In genomic region chr17:6583411-6583810, GRCh38 we compare ENCODE assay signal across 37 cellular contexts.
"Had no signal": no experiment of that assay in that cellular context is flagged by ENCODE, and none has a peak within 500 bp of the region (broad histone marks: within the 10 kb centered on the region; RNA-seq: fewer than 3 reads in every experiment).

No MANE protein-coding gene starts in this region.

- H3K27me3 ChIP-seq: ascending aorta, cardiac muscle cell had no signal

- H3K4me3 Mint-ChIP-seq: activated B cell treated with CpG ODN at 0.5 μM for 24 hours; activated CD4-positive, alpha-beta memory T cell treated with anti-CD3 and anti-CD28 coated beads for 36 hours; activated CD4-positive, alpha-beta T cell treated with anti-CD3 and anti-CD28 coated beads, Interleukin-2, amount 10 ng/mL, durations not matched to agents 24 days and 14 days; activated CD8-positive, alpha-beta T cell treated with anti-CD3 and anti-CD28 coated beads for 36 hours; activated naive CD4-positive, alpha-beta T cell treated with anti-CD3 and anti-CD28 coated beads for 36 hours; activated naive CD8-positive, alpha-beta T cell treated with anti-CD3 and anti-CD28 coated beads, Interleukin-2, amount 10 ng/mL, durations not matched to agents 7 days and 5 days; activated naive CD8-positive, alpha-beta T cell treated with anti-CD3 and anti-CD28 coated beads, Interleukin-2, amount 50 U/mL, for 24 hours; activated T-cell treated with anti-CD3 and anti-CD28 coated beads, Interleukin-2, amount 50 U/mL, for 4 hours; activated T-cell treated with anti-CD3 and anti-CD28 coated beads, Interleukin-2, amount 50 U/mL, for 72 hours; activated T-helper 1 cell treated with anti-CD3 and anti-CD28 coated beads, Interleukin-12 subunit alpha, Interleukin-12 subunit beta, Interleukin-2, Interleukin-4 antibody, amounts not matched to agents 30 ng/mL and 10 ng/mL and 1 ng/mL, durations not matched to agents 14 hours and 24 hours and 36 hours; activated T-helper 17 cell treated with anti-CD3 and anti-CD28 coated beads, Interleukin-2, amount 50 U/mL, for 72 hours; brain; central memory CD8-positive, alpha-beta T cell; T-helper 1 cell treated with Interleukin-12 subunit alpha and Interleukin-12 subunit beta and Interleukin-4 antibody, amounts not matched to agents 30 μg/mL and 1 μg/mL, for 36 hours; T-helper 2 cell treated with Interferon-gamma antibody and Interleukin-4, amounts not matched to agents 5 μg/mL and 100 μg/mL, for 36 hours had no signal

- H3K4me3 ChIP-seq: ascending aorta, cardiac muscle cell had no signal

- H3K27ac Mint-ChIP-seq: activated B cell treated with CpG ODN at 0.5 μM for 24 hours; activated CD4-positive, alpha-beta memory T cell treated with anti-CD3 and anti-CD28 coated beads for 36 hours; activated CD4-positive, alpha-beta T cell treated with anti-CD3 and anti-CD28 coated beads, Interleukin-2, amount 10 ng/mL, durations not matched to agents 24 days and 14 days; activated CD8-positive, alpha-beta T cell treated with anti-CD3 and anti-CD28 coated beads for 36 hours; activated naive CD4-positive, alpha-beta T cell treated with anti-CD3 and anti-CD28 coated beads for 36 hours; activated naive CD4-positive, alpha-beta T cell treated with anti-CD3 and anti-CD28 coated beads, Interleukin-2, amount 50 U/mL, for 72 hours; activated naive CD8-positive, alpha-beta T cell treated with anti-CD3 and anti-CD28 coated beads, Interleukin-2, amount 10 ng/mL, durations not matched to agents 7 days and 5 days; activated naive CD8-positive, alpha-beta T cell treated with anti-CD3 and anti-CD28 coated beads, Interleukin-2, amount 50 U/mL, for 24 hours; activated T-cell treated with anti-CD3 and anti-CD28 coated beads, Interleukin-2, amount 50 U/mL, for 72 hours; activated T-helper 1 cell treated with anti-CD3 and anti-CD28 coated beads, Interleukin-12 subunit alpha, Interleukin-12 subunit beta, Interleukin-2, Interleukin-4 antibody, amounts not matched to agents 30 ng/mL and 10 ng/mL and 1 ng/mL, durations not matched to agents 14 hours and 24 hours and 36 hours; activated T-helper 17 cell treated with anti-CD3 and anti-CD28 coated beads, Interleukin-2, amount 50 U/mL, for 72 hours; brain; T-helper 1 cell treated with Interleukin-12 subunit alpha and Interleukin-12 subunit beta and Interleukin-4 antibody, amounts not matched to agents 30 μg/mL and 1 μg/mL, for 36 hours; T-helper 2 cell treated with Interferon-gamma antibody and Interleukin-4, amounts not matched to agents 5 μg/mL and 100 μg/mL, for 36 hours had no signal

- H3K4me1 ChIP-seq: ascending aorta had no signal

- DNase-seq: activated B cell treated with CpG ODN at 0.5 μM for 24 hours; activated CD4-positive, alpha-beta memory T cell treated with anti-CD3 and anti-CD28 coated beads for 36 hours; activated CD4-positive, alpha-beta T cell treated with anti-CD3 and anti-CD28 coated beads for 4 hours; activated CD4-positive, alpha-beta T cell treated with anti-CD3 and anti-CD28 coated beads, Interleukin-2, amount 10 ng/mL, durations not matched to agents 24 days and 14 days; activated CD4-positive, alpha-beta T cell treated with anti-CD3 and anti-CD28 coated beads, Interleukin-2, amount 50 U/mL, for 1 hour; activated CD4-positive, alpha-beta T cell treated with anti-CD3 and anti-CD28 coated beads, Interleukin-2, amount 50 U/mL, for 4 hours; activated CD4-positive, CD25-positive, alpha-beta regulatory T cell treated with anti-CD3 and anti-CD28 coated beads, Interleukin-2, amount 50 U/mL, for 72 hours; activated CD8-positive, alpha-beta memory T cell treated with anti-CD3 and anti-CD28 coated beads, Interleukin-2, amount 50 U/mL, for 4 hours; activated CD8-positive, alpha-beta T cell treated with anti-CD3 and anti-CD28 coated beads for 36 hours; activated effector memory CD4-positive, alpha-beta T cell treated with anti-CD3 and anti-CD28 coated beads, Interleukin-2, amount 50 U/mL, for 16 hours; activated gamma-delta T cell treated with Interleukin-2 at 50 U/mL for 16 hours; activated naive CD4-positive, alpha-beta T cell; activated naive CD4-positive, alpha-beta T cell treated with anti-CD3 and anti-CD28 coated beads for 36 hours; activated naive CD4-positive, alpha-beta T cell treated with anti-CD3 and anti-CD28 coated beads, Interleukin-2, amount 50 U/mL, for 16 hours; activated naive CD8-positive, alpha-beta T cell treated with anti-CD3 and anti-CD28 coated beads, Interleukin-2, amount 10 ng/mL, durations not matched to agents 7 days and 5 days; activated naive CD8-positive, alpha-beta T cell treated with anti-CD3 and anti-CD28 coated beads, Interleukin-2, amount 50 U/mL, for 24 hours; activated T-cell treated with anti-CD3 and anti-CD28 coated beads for 4 hours; activated T-cell treated with anti-CD3 and anti-CD28 coated beads, Interleukin-2, amount 50 U/mL, for 1 hour; activated T-cell treated with anti-CD3 and anti-CD28 coated beads, Interleukin-2, amount 50 U/mL, for 4 hours; activated T-cell treated with anti-CD3 and anti-CD28 coated beads, Interleukin-2, amount 50 U/mL, for 72 hours; amygdala; anterior cingulate cortex; caudate nucleus; cerebellar nuclear complex; T-helper 1 cell; T-helper 2 cell; T-helper 9 cell had no signal

- H3K27me3 Mint-ChIP-seq: activated B cell treated with CpG ODN at 0.5 μM for 24 hours; activated CD4-positive, alpha-beta memory T cell treated with anti-CD3 and anti-CD28 coated beads for 36 hours; activated CD4-positive, alpha-beta T cell treated with anti-CD3 and anti-CD28 coated beads, Interleukin-2, amount 10 ng/mL, durations not matched to agents 24 days and 14 days; activated CD8-positive, alpha-beta T cell treated with anti-CD3 and anti-CD28 coated beads for 36 hours; activated naive CD8-positive, alpha-beta T cell treated with anti-CD3 and anti-CD28 coated beads, Interleukin-2, amount 10 ng/mL, durations not matched to agents 7 days and 5 days; activated naive CD8-positive, alpha-beta T cell treated with anti-CD3 and anti-CD28 coated beads, Interleukin-2, amount 50 U/mL, for 24 hours; activated T-helper 17 cell treated with anti-CD3 and anti-CD28 coated beads, Interleukin-2, amount 50 U/mL, for 72 hours; central memory CD8-positive, alpha-beta T cell had no signal

- ATAC-seq: activated CD8-positive, alpha-beta T cell treated with anti-CD3 and anti-CD28 coated beads for 36 hours; activated naive CD4-positive, alpha-beta T cell treated with anti-CD3 and anti-CD28 coated beads, Interleukin-2, amount 50 U/mL, for 72 hours; activated naive CD8-positive, alpha-beta T cell treated with anti-CD3 and anti-CD28 coated beads, Interleukin-2, amount 50 U/mL, for 24 hours; activated T-cell treated with anti-CD3 and anti-CD28 coated beads, Interleukin-2, amount 50 U/mL, for 4 hours; activated T-cell treated with anti-CD3 and anti-CD28 coated beads, Interleukin-2, amount 50 U/mL, for 72 hours; activated T-helper 17 cell treated with anti-CD3 and anti-CD28 coated beads, Interleukin-2, amount 50 U/mL, for 72 hours had no signal

- H3K9me3 Mint-ChIP-seq: activated CD4-positive, alpha-beta T cell treated with anti-CD3 and anti-CD28 coated beads, Interleukin-2, amount 10 ng/mL, durations not matched to agents 24 days and 14 days; activated naive CD8-positive, alpha-beta T cell treated with anti-CD3 and anti-CD28 coated beads, Interleukin-2, amount 50 U/mL, for 24 hours; activated T-helper 17 cell treated with anti-CD3 and anti-CD28 coated beads, Interleukin-2, amount 50 U/mL, for 72 hours; central memory CD8-positive, alpha-beta T cell had no signal

- H3K27ac ChIP-seq: ascending aorta, cardiac muscle cell, VCaP had no signal

- H3K9me3 ChIP-seq: ascending aorta had no signal

- H3K4me1 Mint-ChIP-seq: activated B cell treated with CpG ODN at 0.5 μM for 24 hours; activated CD4-positive, alpha-beta T cell treated with anti-CD3 and anti-CD28 coated beads, Interleukin-2, amount 10 ng/mL, durations not matched to agents 24 days and 14 days; activated naive CD8-positive, alpha-beta T cell treated with anti-CD3 and anti-CD28 coated beads, Interleukin-2, amount 10 ng/mL, durations not matched to agents 7 days and 5 days; activated naive CD8-positive, alpha-beta T cell treated with anti-CD3 and anti-CD28 coated beads, Interleukin-2, amount 50 U/mL, for 24 hours; activated T-helper 17 cell treated with anti-CD3 and anti-CD28 coated beads, Interleukin-2, amount 50 U/mL, for 72 hours; brain; central memory CD8-positive, alpha-beta T cell had no signal
